In the genomic region with DNA sequence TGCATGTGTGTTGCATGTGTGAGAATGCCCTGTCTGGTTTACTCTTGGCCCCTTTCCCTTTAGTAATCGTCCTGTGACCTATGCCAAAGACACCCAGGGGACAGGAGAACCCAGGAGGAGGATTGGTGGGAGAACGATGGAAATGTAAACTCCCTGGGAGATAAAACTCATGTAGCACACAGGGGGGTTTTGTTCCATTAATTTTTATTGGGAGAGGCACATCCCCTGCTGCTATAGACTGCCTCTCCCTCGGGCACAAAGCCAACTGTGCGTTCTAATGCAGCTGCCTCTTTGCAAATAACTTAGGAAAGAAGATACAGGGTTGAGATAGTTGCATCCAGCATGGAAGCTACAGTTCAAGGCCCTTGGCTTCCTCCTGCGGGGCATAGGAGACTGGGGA, we compare ENCODE assay signal across 17 cellular contexts.
DNase-seq lines count a peak whose midpoint lies in the region; ATAC-seq and TF ChIP-seq lines count a peak whose summit lies in the region.
"Had no signal": no experiment of that assay in that cellular context is flagged by ENCODE, and none has a peak within 500 bp of the region (broad histone marks: within the 10 kb centered on the region; RNA-seq: fewer than 3 reads in every experiment).

No MANE protein-coding gene starts in this region.

- H3K27ac ChIP-seq in A673 (ENCODE audit: low read depth, low read length, poor library complexity, severe bottlenecking) (no peak overlapping the region), upper lobe of right lung (no peak overlapping the region)
- H3K27ac ChIP-seq: BLaER1 treated with 17β-estradiol and CSF1 and Interleukin-3, amounts not matched to agents 10 nM and 100 nM; HL-60 had no signal

- BruUV-seq in A673 (replicated peaks; lab: Mats Ljungman, UMichigan) = no TSS peak

- H3K9me3 ChIP-seq in A673 (ENCODE audit: low read depth, low read length, poor library complexity, severe bottlenecking) (peaks cover 20% of the 10 kb centered on the region), upper lobe of right lung (no peaks in the 10 kb centered on the region)
- H3K9me3 ChIP-seq: HAP-1 had no signal

- DNase-seq in NCI-H1417 (lab: John Stamatoyannopoulos, UW) (peak in 2 of 3 experiments; percentile 7 to 42), NCI-H1417 treated with DMSO at 0.1 percent for 48 hours (lab: John Stamatoyannopoulos, UW) (no peak), A673 (ENCODE audit: low spot score) (peak; percentile 80), NCI-H146 (lab: John Stamatoyannopoulos, UW) (peak; percentile 75), NCI-H748 (lab: John Stamatoyannopoulos, UW; ENCODE audit: unreplicated experiment) (peak; percentile 71), upper lobe of right lung (no peak)
- DNase-seq in activated naive CD4-positive, alpha-beta T cell (lab: John Stamatoyannopoulos, UW) = no peak
- DNase-seq: 8988T; ACHN; CD4-positive, CD25-positive, alpha-beta regulatory T cell; DND-41; GDM1; HFFc6 had no signal

- intact Hi-C loops in A673 (cut with micrococcal nuclease; ENCODE audit: unreplicated experiment) = no loop called here
- intact Hi-C loops in upper lobe of right lung (cut with DNase I) = no loop called here

- H3K4me1 ChIP-seq in A673 (ENCODE audit: insufficient read depth, low read length, poor library complexity, severe bottlenecking) (peaks cover 10% of the 10 kb centered on the region), upper lobe of right lung (no peaks in the 10 kb centered on the region)
- H3K4me1 ChIP-seq: BLaER1 treated with 17β-estradiol and CSF1 and Interleukin-3, amounts not matched to agents 10 nM and 100 nM; HAP-1 had no signal

- H3K27me3 ChIP-seq in A673 (replicated peaks; ENCODE audit: insufficient read depth, low read depth, low read length, poor library complexity) (no peaks in the 10 kb centered on the region), upper lobe of right lung (no peaks in the 10 kb centered on the region)
- H3K27me3 ChIP-seq: BLaER1 treated with 17β-estradiol and CSF1 and Interleukin-3, amounts not matched to agents 10 nM and 100 nM had no signal

- no peak for TF ChIP-seq CTCF in A673 (conservative IDR thresholded peaks at IDR 0.05; ENCODE audit: low read depth, low read length)
- no peak for TF ChIP-seq CTCF in upper lobe of right lung (IDR thresholded peaks at IDR 0.05)

- H3K4me3 ChIP-seq in A673 (ENCODE audit: low read depth, low read length, poor library complexity, severe bottlenecking) (no peak overlapping the region), upper lobe of right lung (no peak overlapping the region)
- H3K4me3 ChIP-seq: BLaER1 treated with 17β-estradiol and CSF1 and Interleukin-3, amounts not matched to agents 10 nM and 100 nM; HAP-1 had no signal

- H3K36me3 ChIP-seq in A673 (ENCODE audit: insufficient read depth, low read length, poor library complexity, severe bottlenecking) (no peaks in the 10 kb centered on the region), upper lobe of right lung (no peaks in the 10 kb centered on the region)
- H3K36me3 ChIP-seq: BLaER1 treated with 17β-estradiol and CSF1 and Interleukin-3, amounts not matched to agents 10 nM and 100 nM; HAP-1 had no signal

- POLR2A ChIA-PET in A673 (lab: Charles Lee; ENCODE audit: low non-redundant PET) = no interaction called here

- ATAC-seq in upper lobe of right lung (no peak), GM18907 (IDR thresholded peaks at IDR 0.05; ENCODE audit: unreplicated experiment) (no peak)

- CTCF ChIA-PET in A673 (lab: Charles Lee) = no interaction called here

Comparison
In these comparisons a context has a peak if more than half of its experiments do, and no peak if none do; other contexts are left out.
1. DNase-seq: peak in NCI-H1417 (2 of 3), A673 (single experiment), NCI-H146 (single experiment) and NCI-H748 (single experiment); none in NCI-H1417 treated with DMSO at 0.1 percent for 48 hours (single experiment), upper lobe of right lung (single experiment) and activated naive CD4-positive, alpha-beta T cell (0 of 4).